Comparison of ENCODE assay signal across 1 cellular context in the genomic region with DNA sequence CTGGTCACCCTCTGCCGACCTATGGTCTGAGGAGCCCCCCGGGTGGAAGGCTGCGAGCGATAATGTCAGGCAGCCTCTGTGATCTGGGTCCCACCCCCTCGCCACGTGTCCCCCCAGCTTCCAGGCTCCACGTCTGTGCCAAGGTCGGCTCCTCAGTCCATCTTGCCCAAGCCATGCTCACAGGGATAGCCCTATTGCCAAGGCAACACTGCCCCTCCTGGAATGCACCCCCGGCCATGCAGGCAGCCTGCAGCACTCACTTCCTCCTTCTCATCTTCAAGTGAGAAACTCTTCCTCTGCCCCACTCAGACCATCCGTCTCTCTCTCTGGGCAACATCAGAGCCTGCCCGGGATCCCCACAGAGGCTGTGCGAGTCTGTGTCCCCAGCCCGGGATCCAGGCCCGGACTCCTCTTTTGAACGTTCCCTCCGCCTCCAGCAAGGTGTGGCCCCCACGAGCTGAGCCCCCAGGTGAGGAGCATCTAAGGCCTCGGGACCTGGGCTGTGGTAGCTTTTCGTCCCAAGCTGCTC.
A peak's percentile ranks its signal among the peaks of the same experiment; 100 is the strongest.
TF ChIP-seq lines count a peak whose summit lies in the region.

No MANE protein-coding gene starts in this region.

TF ChIP-seq in H1, 55 proteins besides CTCF, POLR2A, EP300 and RAD21:
- no peak for TF ChIP-seq GABPA (IDR thresholded peaks at IDR 0.05; ENCODE audit: borderline replicate concordance, insufficient read depth, low read length)
- peak; percentile 24; the same call in 1 of the 2 replicates for TF ChIP-seq TEAD4 (IDR thresholded peaks at IDR 0.05; ENCODE audit: low read depth, low read length)
TF ChIP-seq in H1: peak in this region for 1.
